Comparison of ENCODE assay signal across 22 cellular contexts in genomic region chr16:84893467-84893848, GRCh38.
"Had no signal": no experiment of that assay in that cellular context is flagged by ENCODE, and none has a peak within 500 bp of the region (broad histone marks: within the 10 kb centered on the region; RNA-seq: fewer than 3 reads in every experiment).

No MANE protein-coding gene starts in this region.

- H3K36me3 ChIP-seq: adrenal gland, ascending aorta had no signal

- H3K4me3 ChIP-seq: adrenal gland, ascending aorta, hepatocyte had no signal

- H3K27me3 ChIP-seq: ascending aorta, brain microvascular endothelial cell, foreskin keratinocyte, hepatocyte had no signal

- ATAC-seq: activated CD4-positive, alpha-beta T cell treated with anti-CD3 and anti-CD28 coated beads for 36 hours; activated T-cell treated with anti-CD3 and anti-CD28 coated beads, Interleukin-2, amount 50 U/mL, for 4 hours; foreskin keratinocyte; left ventricle myocardium superior; stimulated activated naive CD8-positive, alpha-beta T cell treated with anti-CD3 and anti-CD28 coated beads, Interleukin-15, Interleukin-2, amounts not matched to agents 100 U/mL and 50 U/mL, for 24 hours; WTC11 had no signal

- H3K9me3 ChIP-seq: adrenal gland had no signal

- H3K79me2 ChIP-seq: hepatocyte had no signal

- H3K4me1 ChIP-seq: adrenal gland, ascending aorta had no signal

- H3K4me2 ChIP-seq: hepatocyte had no signal

- H2AFZ ChIP-seq: hepatocyte had no signal

- H3K27ac ChIP-seq: ascending aorta, brain microvascular endothelial cell, foreskin keratinocyte, hepatocyte had no signal

- DNase-seq: activated CD4-positive, alpha-beta T cell treated with anti-CD3 and anti-CD28 coated beads for 36 hours; activated CD4-positive, alpha-beta T cell treated with anti-CD3 and anti-CD28 coated beads, Interleukin-2, amount 50 U/mL, for 4 hours; activated CD8-positive, alpha-beta memory T cell treated with anti-CD3 and anti-CD28 coated beads, Interleukin-2, amount 50 U/mL, for 48 hours; activated naive CD4-positive, alpha-beta T cell; activated T-cell treated with anti-CD3 and anti-CD28 coated beads, Interleukin-2, amount 50 U/mL, for 4 hours; adrenal gland; brain microvascular endothelial cell; caudate nucleus; dermis blood vessel endothelial cell; effector CD8-positive, alpha-beta T cell; erythroblast; foreskin keratinocyte; left ventricle myocardium superior; mesendoderm; naive B cell; stimulated activated CD4-positive, alpha-beta T cell treated with anti-CD3 and anti-CD28 coated beads, Interleukin-12 subunit alpha, Interleukin-12 subunit beta, amount 100 ng/mL, for 4 hours; stimulated activated CD4-positive, alpha-beta T cell treated with anti-CD3 and anti-CD28 coated beads, Interleukin-4, amount 100 ng/mL, for 4 hours; stimulated activated naive CD8-positive, alpha-beta T cell treated with anti-CD3 and anti-CD28 coated beads, Interleukin-15, Interleukin-2, amounts not matched to agents 100 U/mL and 50 U/mL, for 24 hours; T1000 had no signal
